1 cellular context compared by ENCODE assay signal in the genomic region with DNA sequence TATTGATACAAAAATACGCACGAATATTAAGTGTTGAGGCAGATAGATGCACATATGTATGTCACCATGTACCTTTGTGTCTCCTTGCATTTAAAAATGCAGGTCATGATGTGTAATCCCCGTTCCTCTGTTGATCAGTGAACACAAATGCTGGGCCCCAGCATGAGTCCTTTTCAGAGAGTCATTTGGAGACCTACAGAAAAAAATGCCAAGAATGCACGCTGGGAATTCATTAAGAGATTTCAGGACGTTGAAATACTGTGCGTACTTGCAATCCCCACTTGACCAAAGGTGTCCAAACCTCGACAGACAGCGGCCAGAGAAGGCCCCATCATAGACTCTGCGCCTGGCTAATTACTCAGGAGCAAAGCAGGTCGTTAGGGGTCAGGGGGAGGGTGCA.
TF ChIP-seq lines count a peak whose summit lies in the region.

No MANE protein-coding gene starts in this region.

TF ChIP-seq in H1, 55 proteins besides CTCF, POLR2A, EP300 and RAD21:
- TF ChIP-seq, protein P1, sequence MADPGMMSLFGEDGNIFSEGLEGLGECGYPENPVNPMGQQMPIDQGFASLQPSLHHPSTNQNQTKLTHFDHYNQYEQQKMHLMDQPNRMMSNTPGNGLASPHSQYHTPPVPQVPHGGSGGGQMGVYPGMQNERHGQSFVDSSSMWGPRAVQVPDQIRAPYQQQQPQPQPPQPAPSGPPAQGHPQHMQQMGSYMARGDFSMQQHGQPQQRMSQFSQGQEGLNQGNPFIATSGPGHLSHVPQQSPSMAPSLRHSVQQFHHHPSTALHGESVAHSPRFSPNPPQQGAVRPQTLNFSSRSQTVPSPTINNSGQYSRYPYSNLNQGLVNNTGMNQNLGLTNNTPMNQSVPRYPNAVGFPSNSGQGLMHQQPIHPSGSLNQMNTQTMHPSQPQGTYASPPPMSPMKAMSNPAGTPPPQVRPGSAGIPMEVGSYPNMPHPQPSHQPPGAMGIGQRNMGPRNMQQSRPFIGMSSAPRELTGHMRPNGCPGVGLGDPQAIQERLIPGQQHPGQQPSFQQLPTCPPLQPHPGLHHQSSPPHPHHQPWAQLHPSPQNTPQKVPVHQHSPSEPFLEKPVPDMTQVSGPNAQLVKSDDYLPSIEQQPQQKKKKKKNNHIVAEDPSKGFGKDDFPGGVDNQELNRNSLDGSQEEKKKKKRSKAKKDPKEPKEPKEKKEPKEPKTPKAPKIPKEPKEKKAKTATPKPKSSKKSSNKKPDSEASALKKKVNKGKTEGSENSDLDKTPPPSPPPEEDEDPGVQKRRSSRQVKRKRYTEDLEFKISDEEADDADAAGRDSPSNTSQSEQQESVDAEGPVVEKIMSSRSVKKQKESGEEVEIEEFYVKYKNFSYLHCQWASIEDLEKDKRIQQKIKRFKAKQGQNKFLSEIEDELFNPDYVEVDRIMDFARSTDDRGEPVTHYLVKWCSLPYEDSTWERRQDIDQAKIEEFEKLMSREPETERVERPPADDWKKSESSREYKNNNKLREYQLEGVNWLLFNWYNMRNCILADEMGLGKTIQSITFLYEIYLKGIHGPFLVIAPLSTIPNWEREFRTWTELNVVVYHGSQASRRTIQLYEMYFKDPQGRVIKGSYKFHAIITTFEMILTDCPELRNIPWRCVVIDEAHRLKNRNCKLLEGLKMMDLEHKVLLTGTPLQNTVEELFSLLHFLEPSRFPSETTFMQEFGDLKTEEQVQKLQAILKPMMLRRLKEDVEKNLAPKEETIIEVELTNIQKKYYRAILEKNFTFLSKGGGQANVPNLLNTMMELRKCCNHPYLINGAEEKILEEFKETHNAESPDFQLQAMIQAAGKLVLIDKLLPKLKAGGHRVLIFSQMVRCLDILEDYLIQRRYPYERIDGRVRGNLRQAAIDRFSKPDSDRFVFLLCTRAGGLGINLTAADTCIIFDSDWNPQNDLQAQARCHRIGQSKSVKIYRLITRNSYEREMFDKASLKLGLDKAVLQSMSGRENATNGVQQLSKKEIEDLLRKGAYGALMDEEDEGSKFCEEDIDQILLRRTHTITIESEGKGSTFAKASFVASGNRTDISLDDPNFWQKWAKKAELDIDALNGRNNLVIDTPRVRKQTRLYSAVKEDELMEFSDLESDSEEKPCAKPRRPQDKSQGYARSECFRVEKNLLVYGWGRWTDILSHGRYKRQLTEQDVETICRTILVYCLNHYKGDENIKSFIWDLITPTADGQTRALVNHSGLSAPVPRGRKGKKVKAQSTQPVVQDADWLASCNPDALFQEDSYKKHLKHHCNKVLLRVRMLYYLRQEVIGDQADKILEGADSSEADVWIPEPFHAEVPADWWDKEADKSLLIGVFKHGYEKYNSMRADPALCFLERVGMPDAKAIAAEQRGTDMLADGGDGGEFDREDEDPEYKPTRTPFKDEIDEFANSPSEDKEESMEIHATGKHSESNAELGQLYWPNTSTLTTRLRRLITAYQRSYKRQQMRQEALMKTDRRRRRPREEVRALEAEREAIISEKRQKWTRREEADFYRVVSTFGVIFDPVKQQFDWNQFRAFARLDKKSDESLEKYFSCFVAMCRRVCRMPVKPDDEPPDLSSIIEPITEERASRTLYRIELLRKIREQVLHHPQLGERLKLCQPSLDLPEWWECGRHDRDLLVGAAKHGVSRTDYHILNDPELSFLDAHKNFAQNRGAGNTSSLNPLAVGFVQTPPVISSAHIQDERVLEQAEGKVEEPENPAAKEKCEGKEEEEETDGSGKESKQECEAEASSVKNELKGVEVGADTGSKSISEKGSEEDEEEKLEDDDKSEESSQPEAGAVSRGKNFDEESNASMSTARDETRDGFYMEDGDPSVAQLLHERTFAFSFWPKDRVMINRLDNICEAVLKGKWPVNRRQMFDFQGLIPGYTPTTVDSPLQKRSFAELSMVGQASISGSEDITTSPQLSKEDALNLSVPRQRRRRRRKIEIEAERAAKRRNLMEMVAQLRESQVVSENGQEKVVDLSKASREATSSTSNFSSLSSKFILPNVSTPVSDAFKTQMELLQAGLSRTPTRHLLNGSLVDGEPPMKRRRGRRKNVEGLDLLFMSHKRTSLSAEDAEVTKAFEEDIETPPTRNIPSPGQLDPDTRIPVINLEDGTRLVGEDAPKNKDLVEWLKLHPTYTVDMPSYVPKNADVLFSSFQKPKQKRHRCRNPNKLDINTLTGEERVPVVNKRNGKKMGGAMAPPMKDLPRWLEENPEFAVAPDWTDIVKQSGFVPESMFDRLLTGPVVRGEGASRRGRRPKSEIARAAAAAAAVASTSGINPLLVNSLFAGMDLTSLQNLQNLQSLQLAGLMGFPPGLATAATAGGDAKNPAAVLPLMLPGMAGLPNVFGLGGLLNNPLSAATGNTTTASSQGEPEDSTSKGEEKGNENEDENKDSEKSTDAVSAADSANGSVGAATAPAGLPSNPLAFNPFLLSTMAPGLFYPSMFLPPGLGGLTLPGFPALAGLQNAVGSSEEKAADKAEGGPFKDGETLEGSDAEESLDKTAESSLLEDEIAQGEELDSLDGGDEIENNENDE (IDR thresholded peaks at IDR 0.05; ENCODE audit: insufficient replicate concordance, low read length), result no peak
- TF ChIP-seq TEAD4 (IDR thresholded peaks at IDR 0.05; ENCODE audit: low read depth, low read length), result peak; percentile 55; the same call in 1 of the 2 replicates
TF ChIP-seq in H1: peak in this region for 1.
